In the genomic region with DNA sequence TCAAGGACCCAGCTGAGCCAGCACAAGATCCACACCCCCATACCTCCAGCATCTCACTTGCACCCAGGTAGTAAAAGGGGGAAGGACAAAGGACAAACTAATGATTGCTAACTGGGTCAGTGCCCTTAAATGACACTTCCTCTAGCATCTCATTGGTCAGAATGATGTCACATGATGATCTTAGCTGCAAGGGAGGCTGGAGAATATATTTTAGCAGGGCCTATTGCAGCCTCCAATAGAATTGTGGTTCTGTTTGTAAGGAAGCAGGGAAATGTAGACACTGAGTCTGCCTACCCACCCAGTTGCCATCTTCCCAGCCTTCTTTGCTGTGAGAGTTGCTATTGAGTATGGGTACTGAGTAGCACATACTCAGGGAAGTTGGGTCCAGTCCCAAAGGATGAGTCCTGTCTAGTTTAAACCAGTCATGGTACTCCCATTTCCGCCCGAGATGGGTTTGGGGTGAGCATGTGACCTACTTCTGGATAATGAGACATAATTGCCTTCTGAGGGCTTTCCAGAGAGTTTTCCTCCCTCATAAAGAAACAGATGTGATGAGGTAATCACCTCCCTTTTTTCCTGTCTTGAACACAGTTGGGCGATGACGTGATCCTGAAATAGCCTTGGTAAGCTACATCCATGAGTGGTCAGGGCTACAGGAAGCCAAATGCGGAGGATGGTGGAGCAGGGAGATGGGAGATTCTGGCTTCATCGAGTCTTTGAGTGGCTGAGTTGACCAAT, we compare ENCODE assay signal across 16 cellular contexts. TPM values are rescaled to one million over a fixed set of nuclear protein-coding genes. Genes with fewer than 3 reads are reported as not detected.
DNase-seq lines count a peak whose midpoint lies in the region; ATAC-seq lines count a peak whose summit lies in the region.
"Had no signal": no experiment of that assay in that cellular context is flagged by ENCODE, and none has a peak within 500 bp of the region (broad histone marks: within the 10 kb centered on the region; RNA-seq: fewer than 3 reads in every experiment).

No MANE protein-coding gene starts in this region.

- H3K9me3 Mint-ChIP-seq in activated CD4-positive, alpha-beta T cell treated with anti-CD3 and anti-CD28 coated beads for 36 hours (ENCODE audit: low read depth): no peaks in the 10 kb centered on the region
- H3K9me3 Mint-ChIP-seq: activated CD8-positive, alpha-beta T cell treated with anti-CD3 and anti-CD28 coated beads for 36 hours; type B pancreatic cell had no signal

- ATAC-seq in activated CD4-positive, alpha-beta T cell treated with anti-CD3 and anti-CD28 coated beads for 36 hours: no peak
- no peak for ATAC-seq in HG03565 (IDR thresholded peaks at IDR 0.05; ENCODE audit: unreplicated experiment)
- ATAC-seq: activated CD8-positive, alpha-beta T cell treated with anti-CD3 and anti-CD28 coated beads for 36 hours; natural killer cell treated with Interleukin-12 subunit alpha and Interleukin-12 subunit beta and Interleukin-15 and Interleukin-18, amount 100 ng/mL, for 72 hours had no signal

- H3K9ac ChIP-seq in adipocyte (ENCODE audit: low read length) (no peak overlapping the region), mesenchymal stem cell (ENCODE audit: low read length) (peak overlapping the region; percentile 53)

- intact Hi-C loops in activated CD4-positive, alpha-beta T cell treated with anti-CD3 and anti-CD28 coated beads for 36 hours (cut with DNase I, micrococcal nuclease): no loop called here

- no peak overlapping the region for H2BK15ac ChIP-seq in mesenchymal stem cell (ENCODE audit: low read depth, poor library complexity, severe bottlenecking)

- H3K18ac ChIP-seq in mesenchymal stem cell (ENCODE audit: low read depth in 1 of 2, low read length in 2 of 2): no peak overlapping the region

- H2AK5ac ChIP-seq in mesenchymal stem cell (ENCODE audit: low read length, severe bottlenecking): no peak overlapping the region

- H3K4me3 ChIP-seq in adipocyte (ENCODE audit: low read length): no peak overlapping the region
- no peak overlapping the region for H3K4me3 ChIP-seq in mesenchymal stem cell (ENCODE audit: insufficient read depth in 1 of 2, low read depth in 1 of 2, low read length in 2 of 2)

- peaks cover 2% of the 10 kb centered on the region for H3K27me3 Mint-ChIP-seq in activated CD4-positive, alpha-beta T cell treated with anti-CD3 and anti-CD28 coated beads for 36 hours

- H3K4me1 Mint-ChIP-seq in activated CD4-positive, alpha-beta T cell treated with anti-CD3 and anti-CD28 coated beads for 36 hours: peaks cover 16% of the 10 kb centered on the region

- H3K4me2 ChIP-seq in mesenchymal stem cell (ENCODE audit: low read length, poor library complexity, severe bottlenecking): no peak overlapping the region

- DNase-seq in ELR (ENCODE audit: low read depth) (peak; percentile 31), HS-5 (ENCODE audit: low read depth) (peak; percentile 78), adipocyte (ENCODE audit: low read depth) (peak; percentile 43), mesenchymal stem cell (peak; percentile 6), NCI-H510A (lab: John Stamatoyannopoulos, UW) (no peak)
- DNase-seq in activated CD4-positive, alpha-beta T cell treated with anti-CD3 and anti-CD28 coated beads for 36 hours: no peak
- DNase-seq: activated CD8-positive, alpha-beta T cell treated with anti-CD3 and anti-CD28 coated beads for 36 hours; amniotic stem cell; cerebellar nuclear complex; DND-41; KG1; NCI-H146 had no signal

- H3K9me3 ChIP-seq in adipocyte (ENCODE audit: control insufficient read depth, low read length) (no peaks in the 10 kb centered on the region), mesenchymal stem cell (ENCODE audit: control insufficient read depth, low read length) (no peaks in the 10 kb centered on the region)

- H3K36me3 ChIP-seq in adipocyte (ENCODE audit: control insufficient read depth, insufficient read depth, low read length, severe bottlenecking) (no peaks in the 10 kb centered on the region), mesenchymal stem cell (ENCODE audit: control insufficient read depth in 1 of 2, insufficient read depth in 2 of 2, low read depth in 1 of 2, low read length in 2 of 2) (no peaks in the 10 kb centered on the region)

- H4K8ac ChIP-seq in mesenchymal stem cell (ENCODE audit: low read length): no peak overlapping the region

- POLR2A ChIA-PET in activated CD4-positive, alpha-beta T cell treated with anti-CD3 and anti-CD28 coated beads for 36 hours (lab: Charles Lee): interaction anchor here (1.0 kb wide), 1 partner anchor 94 kb away, joined by 3 read pairs; a partner anchor contains a TSS

- H3K4ac ChIP-seq in mesenchymal stem cell (ENCODE audit: low read depth in 1 of 2, low read length in 2 of 2): no peak overlapping the region

- H3K4me1 ChIP-seq in adipocyte (ENCODE audit: control insufficient read depth, insufficient read depth, low read length) (peaks cover 10% of the 10 kb centered on the region), mesenchymal stem cell (ENCODE audit: control insufficient read depth, insufficient read depth, low read depth, low read length) (peaks cover 6% of the 10 kb centered on the region)

- H2BK120ac ChIP-seq in mesenchymal stem cell (ENCODE audit: low read depth, low read length): no peak overlapping the region

- H3K27me3 ChIP-seq in adipocyte (replicated peaks; ENCODE audit: control insufficient read depth, insufficient read depth, low read length): peaks cover 4% of the 10 kb centered on the region
- H3K27me3 ChIP-seq in mesenchymal stem cell (ENCODE audit: control insufficient read depth in 1 of 2, insufficient read depth in 1 of 2, low read length in 2 of 2): peaks cover 3 to 50% of the 10 kb centered on the region in 2 experiments

- no peak overlapping the region for H3K14ac ChIP-seq in mesenchymal stem cell (ENCODE audit: low read length in 2 of 2)

- no peak overlapping the region for H3K27ac Mint-ChIP-seq in activated CD4-positive, alpha-beta T cell treated with anti-CD3 and anti-CD28 coated beads for 36 hours
- H3K27ac Mint-ChIP-seq: activated CD8-positive, alpha-beta T cell treated with anti-CD3 and anti-CD28 coated beads for 36 hours; activated T-helper 1 cell treated with anti-CD3 and anti-CD28 coated beads, Interleukin-12 subunit alpha, Interleukin-12 subunit beta, Interleukin-2, Interleukin-4 antibody, amounts not matched to agents 30 ng/mL and 10 ng/mL and 1 ng/mL, durations not matched to agents 14 hours and 24 hours and 36 hours; natural killer cell treated with Interleukin-12 subunit alpha and Interleukin-12 subunit beta and Interleukin-15 and Interleukin-18, amount 100 ng/mL, for 72 hours; type B pancreatic cell had no signal

- no peak overlapping the region for H3K23ac ChIP-seq in mesenchymal stem cell (ENCODE audit: low read length in 2 of 2)

- H4K91ac ChIP-seq in mesenchymal stem cell (ENCODE audit: low read length): no peak overlapping the region

- no peak overlapping the region for H2BK5ac ChIP-seq in mesenchymal stem cell (ENCODE audit: low read depth, low read length, poor library complexity, severe bottlenecking)

- 86% methylated on average over 5 of the region's 6 CpGs for WGBS in mesenchymal stem cell

- CTCF ChIA-PET in activated CD4-positive, alpha-beta T cell treated with anti-CD3 and anti-CD28 coated beads for 36 hours (lab: Charles Lee): interaction anchor here (1.0 kb wide), 1 partner anchor 9 kb away, joined by 3 read pairs; no protein-coding TSS in a partner anchor

- no peak overlapping the region for H2BK12ac ChIP-seq in mesenchymal stem cell (ENCODE audit: low read length in 2 of 2)

- H3K4me3 Mint-ChIP-seq in activated CD4-positive, alpha-beta T cell treated with anti-CD3 and anti-CD28 coated beads for 36 hours: no peak overlapping the region
- H3K4me3 Mint-ChIP-seq: activated CD8-positive, alpha-beta T cell treated with anti-CD3 and anti-CD28 coated beads for 36 hours; activated T-helper 1 cell treated with anti-CD3 and anti-CD28 coated beads, Interleukin-12 subunit alpha, Interleukin-12 subunit beta, Interleukin-2, Interleukin-4 antibody, amounts not matched to agents 30 ng/mL and 10 ng/mL and 1 ng/mL, durations not matched to agents 14 hours and 24 hours and 36 hours; natural killer cell treated with Interleukin-12 subunit alpha and Interleukin-12 subunit beta and Interleukin-15 and Interleukin-18, amount 100 ng/mL, for 72 hours; type B pancreatic cell had no signal

- no peaks in the 10 kb centered on the region for H3K79me1 ChIP-seq in mesenchymal stem cell (replicated peaks; ENCODE audit: low read length, poor library complexity, severe bottlenecking)

- H3K36me3 Mint-ChIP-seq in activated CD4-positive, alpha-beta T cell treated with anti-CD3 and anti-CD28 coated beads for 36 hours (ENCODE audit: low read depth): no peaks in the 10 kb centered on the region
- H3K36me3 Mint-ChIP-seq: natural killer cell treated with Interleukin-12 subunit alpha and Interleukin-12 subunit beta and Interleukin-15 and Interleukin-18, amount 100 ng/mL, for 72 hours; type B pancreatic cell had no signal

- H2AFZ ChIP-seq in mesenchymal stem cell (ENCODE audit: low read depth, low read length): no peak overlapping the region

- no peak overlapping the region for H3K27ac ChIP-seq in mesenchymal stem cell (ENCODE audit: low read length, poor library complexity, severe bottlenecking)

RNA-seq across cellular contexts. Expression of a gene that starts 5.5 kb away (rescaled TPM):
- polyA plus RNA-seq in mesenchymal stem cell (2013, experiment 1 of 2): 11.2 TPM
- polyA plus RNA-seq in mesenchymal stem cell (2013, experiment 2 of 2): 11.2 TPM
- total RNA-seq in activated CD4-positive, alpha-beta T cell treated with anti-CD3 and anti-CD28 coated beads for 36 hours: 1 to 10 TPM; 7.4 to 8.0 TPM

RNA-seq across cellular contexts. Expression of a gene that starts 43.6 kb away (rescaled TPM):
- 22.3 TPM for polyA plus RNA-seq in mesenchymal stem cell (2013, experiment 1 of 2)
- 21.7 TPM for polyA plus RNA-seq in mesenchymal stem cell (2013, experiment 2 of 2)
- total RNA-seq in activated CD4-positive, alpha-beta T cell treated with anti-CD3 and anti-CD28 coated beads for 36 hours: 100 to 1,000 TPM in 1 of 2 experiments, 10 to 100 TPM in 1; 87.2 to 102 TPM

RNA-seq across cellular contexts. Expression of a gene that starts 44.4 kb away (rescaled TPM):
- 1.9 TPM for polyA plus RNA-seq in mesenchymal stem cell (2013, experiment 1 of 2)
- 1.9 TPM for polyA plus RNA-seq in mesenchymal stem cell (2013, experiment 2 of 2)
- 1 to 10 TPM; 1.3 to 1.4 TPM for total RNA-seq in activated CD4-positive, alpha-beta T cell treated with anti-CD3 and anti-CD28 coated beads for 36 hours

Comparison
In these comparisons a context has a peak if more than half of its experiments do, and no peak if none do; other contexts are left out.
1. DNase-seq: peak in ELR (single experiment), HS-5 (single experiment), adipocyte (single experiment) and mesenchymal stem cell (single experiment); none in activated CD4-positive, alpha-beta T cell treated with anti-CD3 and anti-CD28 coated beads for 36 hours (single experiment) and NCI-H510A (single experiment).